ENCODE assay signal across 16 cellular contexts in the genomic region with DNA sequence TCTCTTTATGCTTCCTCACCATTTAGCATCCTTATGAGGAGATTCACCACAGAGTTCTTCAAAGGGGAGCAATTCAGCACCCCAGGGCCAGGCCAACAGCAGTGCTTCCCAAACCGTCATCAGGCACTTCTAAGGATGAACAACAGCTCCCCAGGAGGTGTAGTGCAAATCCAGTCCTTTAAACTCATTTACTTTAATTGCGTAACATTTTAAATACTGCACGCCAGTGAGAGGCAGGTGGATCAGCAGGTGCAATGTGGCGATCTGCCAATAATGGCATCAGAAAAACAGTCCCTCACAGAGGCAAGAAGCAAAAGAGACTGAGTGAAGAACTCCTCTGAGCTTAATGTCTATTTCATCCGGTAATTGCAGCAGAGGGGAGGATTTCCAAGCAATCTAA.
DNase-seq lines count a peak whose midpoint lies in the region; ATAC-seq and TF ChIP-seq lines count a peak whose summit lies in the region.
"Had no signal": no experiment of that assay in that cellular context is flagged by ENCODE, and none has a peak within 500 bp of the region (broad histone marks: within the 10 kb centered on the region; RNA-seq: fewer than 3 reads in every experiment).

No MANE protein-coding gene starts in this region.

- ATAC-seq in WTC11 (no peak), sciatic nerve (no peak), GM18861 (IDR thresholded peaks at IDR 0.05; ENCODE audit: unreplicated experiment) (no peak), GM21367 (IDR thresholded peaks at IDR 0.05; ENCODE audit: unreplicated experiment) (no peak)
- ATAC-seq: activated CD8-positive, alpha-beta memory T cell treated with anti-CD3 and anti-CD28 coated beads, Interleukin-2, amount 10 ng/mL, durations not matched to agents 7 days and 5 days; natural killer cell treated with Interleukin-12 subunit alpha and Interleukin-12 subunit beta and Interleukin-15 and Interleukin-18, amount 100 ng/mL, for 72 hours; psoas muscle had no signal

- no peak for TF ChIP-seq CTCF in WTC11 (IDR thresholded peaks at IDR 0.05)

- POLR2A ChIA-PET in WTC11 (lab: Charles Lee), result no interaction called here

- no peaks in the 10 kb centered on the region for H3K27me3 Mint-ChIP-seq in WTC11 (ENCODE audit: low read depth)
- H3K27me3 Mint-ChIP-seq: activated CD8-positive, alpha-beta memory T cell treated with anti-CD3 and anti-CD28 coated beads, Interleukin-2, amount 10 ng/mL, durations not matched to agents 7 days and 5 days; CD4-positive, alpha-beta memory T cell; IgD-negative memory B cell; memory B cell; natural killer cell treated with Interleukin-12 subunit alpha and Interleukin-12 subunit beta and Interleukin-15 and Interleukin-18, amount 100 ng/mL, for 72 hours had no signal

- no peaks in the 10 kb centered on the region for H3K9me3 Mint-ChIP-seq in WTC11

- DNase-seq in DMS79 treated with DMSO at 0.1 percent for 48 hours (lab: John Stamatoyannopoulos, UW) (peak; percentile 99), NCI-H146 (lab: John Stamatoyannopoulos, UW) (peak; percentile 99), NCI-H2227 (lab: John Stamatoyannopoulos, UW; ENCODE audit: unreplicated experiment) (peak; percentile 78), WTC11 (ENCODE audit: low spot score) (no peak), sciatic nerve (ENCODE audit: low spot score) (no peak)
- DNase-seq in activated CD8-positive, alpha-beta memory T cell treated with anti-CD3 and anti-CD28 coated beads, Interleukin-2, amount 50 U/mL, for 4 hours, result no peak
- DNase-seq: activated CD4-positive, CD25-positive, alpha-beta regulatory T cell treated with anti-CD3 and anti-CD28 coated beads, Interleukin-2, amount 50 U/mL, for 72 hours; activated CD8-positive, alpha-beta memory T cell treated with anti-CD3 and anti-CD28 coated beads, Interleukin-2, amount 10 ng/mL, durations not matched to agents 7 days and 5 days; activated effector memory CD4-positive, alpha-beta T cell treated with anti-CD3 and anti-CD28 coated beads, Interleukin-2, amount 50 U/mL, for 16 hours; CD4-positive, alpha-beta memory T cell; psoas muscle had no signal

- H3K27ac Mint-ChIP-seq in WTC11, result no peak overlapping the region
- H3K27ac Mint-ChIP-seq: activated CD8-positive, alpha-beta memory T cell treated with anti-CD3 and anti-CD28 coated beads, Interleukin-2, amount 10 ng/mL, durations not matched to agents 7 days and 5 days; CD4-positive, alpha-beta memory T cell; IgD-negative memory B cell; memory B cell; natural killer cell treated with Interleukin-12 subunit alpha and Interleukin-12 subunit beta and Interleukin-15 and Interleukin-18, amount 100 ng/mL, for 72 hours had no signal

- intact Hi-C loops in sciatic nerve (cut with DNase I), result no loop called here

- CTCF ChIA-PET in WTC11 (lab: Charles Lee), result no interaction called here

- H3K36me3 Mint-ChIP-seq in WTC11, result no peaks in the 10 kb centered on the region
- H3K36me3 Mint-ChIP-seq: activated CD8-positive, alpha-beta memory T cell treated with anti-CD3 and anti-CD28 coated beads, Interleukin-2, amount 10 ng/mL, durations not matched to agents 7 days and 5 days; CD4-positive, alpha-beta memory T cell; IgD-negative memory B cell; memory B cell had no signal

- H3K4me1 Mint-ChIP-seq in WTC11, result peaks cover 5% of the 10 kb centered on the region
- H3K4me1 Mint-ChIP-seq: activated CD8-positive, alpha-beta memory T cell treated with anti-CD3 and anti-CD28 coated beads, Interleukin-2, amount 10 ng/mL, durations not matched to agents 7 days and 5 days; CD4-positive, alpha-beta memory T cell; IgD-negative memory B cell; memory B cell had no signal

- no peak overlapping the region for H3K4me3 Mint-ChIP-seq in WTC11
- H3K4me3 Mint-ChIP-seq: activated CD8-positive, alpha-beta memory T cell treated with anti-CD3 and anti-CD28 coated beads, Interleukin-2, amount 10 ng/mL, durations not matched to agents 7 days and 5 days; CD4-positive, alpha-beta memory T cell; IgD-negative memory B cell; memory B cell; natural killer cell treated with Interleukin-12 subunit alpha and Interleukin-12 subunit beta and Interleukin-15 and Interleukin-18, amount 100 ng/mL, for 72 hours had no signal

TF ChIP-seq in WTC11, 78 proteins besides CTCF, POLR2A, EP300 and RAD21:
- TF ChIP-seq, protein P1, sequence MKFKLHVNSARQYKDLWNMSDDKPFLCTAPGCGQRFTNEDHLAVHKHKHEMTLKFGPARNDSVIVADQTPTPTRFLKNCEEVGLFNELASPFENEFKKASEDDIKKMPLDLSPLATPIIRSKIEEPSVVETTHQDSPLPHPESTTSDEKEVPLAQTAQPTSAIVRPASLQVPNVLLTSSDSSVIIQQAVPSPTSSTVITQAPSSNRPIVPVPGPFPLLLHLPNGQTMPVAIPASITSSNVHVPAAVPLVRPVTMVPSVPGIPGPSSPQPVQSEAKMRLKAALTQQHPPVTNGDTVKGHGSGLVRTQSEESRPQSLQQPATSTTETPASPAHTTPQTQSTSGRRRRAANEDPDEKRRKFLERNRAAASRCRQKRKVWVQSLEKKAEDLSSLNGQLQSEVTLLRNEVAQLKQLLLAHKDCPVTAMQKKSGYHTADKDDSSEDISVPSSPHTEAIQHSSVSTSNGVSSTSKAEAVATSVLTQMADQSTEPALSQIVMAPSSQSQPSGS (CRISPR knock-in tag; IDR thresholded peaks at IDR 0.05; ENCODE audit: borderline replicate concordance, low read depth), result no peak
- TF ChIP-seq, protein P2, sequence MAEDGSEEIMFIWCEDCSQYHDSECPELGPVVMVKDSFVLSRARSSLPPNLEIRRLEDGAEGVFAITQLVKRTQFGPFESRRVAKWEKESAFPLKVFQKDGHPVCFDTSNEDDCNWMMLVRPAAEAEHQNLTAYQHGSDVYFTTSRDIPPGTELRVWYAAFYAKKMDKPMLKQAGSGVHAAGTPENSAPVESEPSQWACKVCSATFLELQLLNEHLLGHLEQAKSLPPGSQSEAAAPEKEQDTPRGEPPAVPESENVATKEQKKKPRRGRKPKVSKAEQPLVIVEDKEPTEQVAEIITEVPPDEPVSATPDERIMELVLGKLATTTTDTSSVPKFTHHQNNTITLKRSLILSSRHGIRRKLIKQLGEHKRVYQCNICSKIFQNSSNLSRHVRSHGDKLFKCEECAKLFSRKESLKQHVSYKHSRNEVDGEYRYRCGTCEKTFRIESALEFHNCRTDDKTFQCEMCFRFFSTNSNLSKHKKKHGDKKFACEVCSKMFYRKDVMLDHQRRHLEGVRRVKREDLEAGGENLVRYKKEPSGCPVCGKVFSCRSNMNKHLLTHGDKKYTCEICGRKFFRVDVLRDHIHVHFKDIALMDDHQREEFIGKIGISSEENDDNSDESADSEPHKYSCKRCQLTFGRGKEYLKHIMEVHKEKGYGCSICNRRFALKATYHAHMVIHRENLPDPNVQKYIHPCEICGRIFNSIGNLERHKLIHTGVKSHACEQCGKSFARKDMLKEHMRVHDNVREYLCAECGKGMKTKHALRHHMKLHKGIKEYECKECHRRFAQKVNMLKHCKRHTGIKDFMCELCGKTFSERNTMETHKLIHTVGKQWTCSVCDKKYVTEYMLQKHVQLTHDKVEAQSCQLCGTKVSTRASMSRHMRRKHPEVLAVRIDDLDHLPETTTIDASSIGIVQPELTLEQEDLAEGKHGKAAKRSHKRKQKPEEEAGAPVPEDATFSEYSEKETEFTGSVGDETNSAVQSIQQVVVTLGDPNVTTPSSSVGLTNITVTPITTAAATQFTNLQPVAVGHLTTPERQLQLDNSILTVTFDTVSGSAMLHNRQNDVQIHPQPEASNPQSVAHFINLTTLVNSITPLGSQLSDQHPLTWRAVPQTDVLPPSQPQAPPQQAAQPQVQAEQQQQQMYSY (CRISPR knock-in tag; IDR thresholded peaks at IDR 0.05), result no peak
- TF ChIP-seq OVOL2 (CRISPR knock-in tag; IDR thresholded peaks at IDR 0.05; ENCODE audit: borderline replicate concordance) (no peak), ZNF423 (CRISPR knock-in tag; IDR thresholded peaks at IDR 0.05) (peak; percentile 24; the same call in 1 of the 2 replicates), CREM (CRISPR knock-in tag; IDR thresholded peaks at IDR 0.05) (no peak), CBFB (CRISPR knock-in tag; IDR thresholded peaks at IDR 0.05; ENCODE audit: low read depth) (no peak), ELF4 (CRISPR knock-in tag; IDR thresholded peaks at IDR 0.05; ENCODE audit: low read depth) (no peak), IRF2 (CRISPR knock-in tag; IDR thresholded peaks at IDR 0.05; ENCODE audit: borderline replicate concordance, low read depth) (no peak), NFE2L1 (CRISPR knock-in tag; IDR thresholded peaks at IDR 0.05) (no peak)

Comparison
In these comparisons a context has a peak if more than half of its experiments do, and no peak if none do; other contexts are left out.
1. DNase-seq: peak in DMS79 treated with DMSO at 0.1 percent for 48 hours (single experiment), NCI-H146 (single experiment) and NCI-H2227 (single experiment); none in WTC11 (single experiment), sciatic nerve (single experiment) and activated CD8-positive, alpha-beta memory T cell treated with anti-CD3 and anti-CD28 coated beads, Interleukin-2, amount 50 U/mL, for 4 hours (single experiment).